8 cellular contexts compared by ENCODE assay signal in the genomic region with DNA sequence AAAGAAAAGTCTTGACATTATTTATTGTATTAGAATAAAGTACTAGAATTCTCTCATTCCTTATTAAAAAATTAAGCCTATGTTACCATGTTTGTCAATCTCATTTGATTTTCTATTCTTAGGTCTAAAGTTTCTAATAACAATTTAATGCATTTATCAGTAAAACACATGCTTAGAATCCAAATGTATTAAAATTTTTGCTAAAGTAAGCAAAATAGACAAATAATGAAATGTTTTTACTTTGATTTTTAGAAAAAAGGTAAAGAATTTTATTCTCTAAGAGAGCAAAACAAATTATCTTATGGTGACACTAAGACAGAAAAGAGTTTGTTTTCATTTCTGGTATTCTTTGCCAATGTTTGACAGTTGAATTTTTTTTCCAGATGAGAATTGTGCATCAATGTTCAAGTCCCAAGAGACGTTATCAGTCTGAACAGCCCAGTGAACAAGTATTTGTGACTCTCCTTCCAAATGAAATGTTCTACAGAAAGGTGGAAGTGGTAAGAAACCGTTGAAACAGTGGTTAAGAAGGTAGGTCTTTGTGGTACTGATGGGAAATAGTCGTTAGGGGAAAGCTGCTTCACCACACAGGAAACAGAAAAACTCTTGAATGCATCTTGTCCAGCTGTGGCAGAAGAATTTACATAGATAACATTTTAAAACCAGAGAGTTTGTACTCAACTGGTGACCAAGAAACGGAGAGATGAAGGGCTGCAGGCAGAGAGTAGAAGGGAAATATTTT.
DNase-seq lines count a peak whose midpoint lies in the region; ATAC-seq lines count a peak whose summit lies in the region.

No MANE protein-coding gene starts in this region.

- no peaks in the 10 kb centered on the region for H3K9me2 ChIP-seq in GM23248 (ENCODE audit: insufficient read depth)

- no peak overlapping the region for H3K27ac ChIP-seq in GM23248

- in situ Hi-C loops in GM23248 (cut with MboI), result no loop called here

- no peaks in the 10 kb centered on the region for H4K20me1 ChIP-seq in GM23248 (ENCODE audit: insufficient read depth)

- H2AFZ ChIP-seq in GM23248, result no peak overlapping the region

- DNase-seq in NOMO-1 (lab: John Stamatoyannopoulos, UW; ENCODE audit: unreplicated experiment in 2 of 2) (peak; percentile 74 to 95), medulla oblongata (ENCODE audit: extremely low spot score) (peak; percentile 11), GM23248 (no peak), inferior parietal cortex (ENCODE audit: extremely low spot score) (no peak), NCI-H510A (lab: John Stamatoyannopoulos, UW) (no peak), left cardiac atrium (no peak)

- H3K9ac ChIP-seq in GM23248, result no peak overlapping the region

- ATAC-seq in GM18867 (IDR thresholded peaks at IDR 0.05; ENCODE audit: unreplicated experiment) (peak; percentile 100), HG02759 (IDR thresholded peaks at IDR 0.05; ENCODE audit: unreplicated experiment) (peak; percentile 99), left cardiac atrium (no peak)

- no peaks in the 10 kb centered on the region for H3F3A ChIP-seq in GM23248 (ENCODE audit: insufficient read depth)

- intact Hi-C loops in left cardiac atrium (cut with DNase I), result no loop called here

- H3K79me2 ChIP-seq in GM23248 (ENCODE audit: insufficient read depth), result no peaks in the 10 kb centered on the region

- no peak overlapping the region for H3K4me3 ChIP-seq in GM23248

- no peaks in the 10 kb centered on the region for H3K4me1 ChIP-seq in GM23248 (ENCODE audit: insufficient read depth)

- 4% methylated on average over 4 of the region's 4 CpGs for WGBS in GM23248 (ENCODE audit: low coverage in 1 of 2, low lambda C conversion rate in 2 of 2, missing lambda C conversion rate in 2 of 2), 2 experiments

- H3K9me3 ChIP-seq in GM23248 (ENCODE audit: low read depth), result no peaks in the 10 kb centered on the region

- no peak overlapping the region for H3K4me2 ChIP-seq in GM23248 (ENCODE audit: unreplicated experiment)

- no peaks in the 10 kb centered on the region for H3K36me3 ChIP-seq in GM23248 (ENCODE audit: low read depth)

- H3K27me3 ChIP-seq in GM23248 (replicated peaks; ENCODE audit: insufficient read depth), result no peaks in the 10 kb centered on the region

Comparison
In these comparisons a context has a peak if more than half of its experiments do, and no peak if none do; other contexts are left out.
1. ATAC-seq: peak in GM18867 (single experiment) and HG02759 (single experiment); none in left cardiac atrium (0 of 2).
2. DNase-seq: peak in NOMO-1 (2 of 2) and medulla oblongata (single experiment); none in GM23248 (single experiment), inferior parietal cortex (single experiment), NCI-H510A (single experiment) and left cardiac atrium (single experiment).